ENCODE assay signal across 1 cellular context in the genomic region with DNA sequence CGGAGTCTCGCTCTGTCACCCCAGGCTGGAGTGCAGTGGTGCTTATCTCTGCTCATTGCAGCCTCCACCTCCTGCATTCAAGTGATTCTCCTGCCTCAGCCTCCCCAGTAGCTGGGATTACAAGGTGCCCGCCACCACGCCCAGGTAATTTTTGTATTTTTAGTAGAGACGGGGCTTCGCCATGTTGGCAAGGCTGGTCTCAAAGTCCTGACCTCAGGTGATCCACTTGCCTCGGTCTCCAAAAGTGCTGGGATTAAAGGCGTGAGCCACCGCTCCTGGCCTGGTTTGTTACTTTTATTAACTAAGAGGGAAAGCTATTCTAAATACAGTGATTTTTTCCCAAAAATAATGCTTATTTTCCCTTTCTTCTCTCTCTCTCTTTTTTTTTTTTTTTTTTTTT.
TF ChIP-seq lines count a peak whose summit lies in the region.

No MANE protein-coding gene starts in this region.

TF ChIP-seq in GM23338, 12 proteins besides CTCF, POLR2A, EP300 and RAD21 (continued from another document):
- TF ChIP-seq, protein P1, sequence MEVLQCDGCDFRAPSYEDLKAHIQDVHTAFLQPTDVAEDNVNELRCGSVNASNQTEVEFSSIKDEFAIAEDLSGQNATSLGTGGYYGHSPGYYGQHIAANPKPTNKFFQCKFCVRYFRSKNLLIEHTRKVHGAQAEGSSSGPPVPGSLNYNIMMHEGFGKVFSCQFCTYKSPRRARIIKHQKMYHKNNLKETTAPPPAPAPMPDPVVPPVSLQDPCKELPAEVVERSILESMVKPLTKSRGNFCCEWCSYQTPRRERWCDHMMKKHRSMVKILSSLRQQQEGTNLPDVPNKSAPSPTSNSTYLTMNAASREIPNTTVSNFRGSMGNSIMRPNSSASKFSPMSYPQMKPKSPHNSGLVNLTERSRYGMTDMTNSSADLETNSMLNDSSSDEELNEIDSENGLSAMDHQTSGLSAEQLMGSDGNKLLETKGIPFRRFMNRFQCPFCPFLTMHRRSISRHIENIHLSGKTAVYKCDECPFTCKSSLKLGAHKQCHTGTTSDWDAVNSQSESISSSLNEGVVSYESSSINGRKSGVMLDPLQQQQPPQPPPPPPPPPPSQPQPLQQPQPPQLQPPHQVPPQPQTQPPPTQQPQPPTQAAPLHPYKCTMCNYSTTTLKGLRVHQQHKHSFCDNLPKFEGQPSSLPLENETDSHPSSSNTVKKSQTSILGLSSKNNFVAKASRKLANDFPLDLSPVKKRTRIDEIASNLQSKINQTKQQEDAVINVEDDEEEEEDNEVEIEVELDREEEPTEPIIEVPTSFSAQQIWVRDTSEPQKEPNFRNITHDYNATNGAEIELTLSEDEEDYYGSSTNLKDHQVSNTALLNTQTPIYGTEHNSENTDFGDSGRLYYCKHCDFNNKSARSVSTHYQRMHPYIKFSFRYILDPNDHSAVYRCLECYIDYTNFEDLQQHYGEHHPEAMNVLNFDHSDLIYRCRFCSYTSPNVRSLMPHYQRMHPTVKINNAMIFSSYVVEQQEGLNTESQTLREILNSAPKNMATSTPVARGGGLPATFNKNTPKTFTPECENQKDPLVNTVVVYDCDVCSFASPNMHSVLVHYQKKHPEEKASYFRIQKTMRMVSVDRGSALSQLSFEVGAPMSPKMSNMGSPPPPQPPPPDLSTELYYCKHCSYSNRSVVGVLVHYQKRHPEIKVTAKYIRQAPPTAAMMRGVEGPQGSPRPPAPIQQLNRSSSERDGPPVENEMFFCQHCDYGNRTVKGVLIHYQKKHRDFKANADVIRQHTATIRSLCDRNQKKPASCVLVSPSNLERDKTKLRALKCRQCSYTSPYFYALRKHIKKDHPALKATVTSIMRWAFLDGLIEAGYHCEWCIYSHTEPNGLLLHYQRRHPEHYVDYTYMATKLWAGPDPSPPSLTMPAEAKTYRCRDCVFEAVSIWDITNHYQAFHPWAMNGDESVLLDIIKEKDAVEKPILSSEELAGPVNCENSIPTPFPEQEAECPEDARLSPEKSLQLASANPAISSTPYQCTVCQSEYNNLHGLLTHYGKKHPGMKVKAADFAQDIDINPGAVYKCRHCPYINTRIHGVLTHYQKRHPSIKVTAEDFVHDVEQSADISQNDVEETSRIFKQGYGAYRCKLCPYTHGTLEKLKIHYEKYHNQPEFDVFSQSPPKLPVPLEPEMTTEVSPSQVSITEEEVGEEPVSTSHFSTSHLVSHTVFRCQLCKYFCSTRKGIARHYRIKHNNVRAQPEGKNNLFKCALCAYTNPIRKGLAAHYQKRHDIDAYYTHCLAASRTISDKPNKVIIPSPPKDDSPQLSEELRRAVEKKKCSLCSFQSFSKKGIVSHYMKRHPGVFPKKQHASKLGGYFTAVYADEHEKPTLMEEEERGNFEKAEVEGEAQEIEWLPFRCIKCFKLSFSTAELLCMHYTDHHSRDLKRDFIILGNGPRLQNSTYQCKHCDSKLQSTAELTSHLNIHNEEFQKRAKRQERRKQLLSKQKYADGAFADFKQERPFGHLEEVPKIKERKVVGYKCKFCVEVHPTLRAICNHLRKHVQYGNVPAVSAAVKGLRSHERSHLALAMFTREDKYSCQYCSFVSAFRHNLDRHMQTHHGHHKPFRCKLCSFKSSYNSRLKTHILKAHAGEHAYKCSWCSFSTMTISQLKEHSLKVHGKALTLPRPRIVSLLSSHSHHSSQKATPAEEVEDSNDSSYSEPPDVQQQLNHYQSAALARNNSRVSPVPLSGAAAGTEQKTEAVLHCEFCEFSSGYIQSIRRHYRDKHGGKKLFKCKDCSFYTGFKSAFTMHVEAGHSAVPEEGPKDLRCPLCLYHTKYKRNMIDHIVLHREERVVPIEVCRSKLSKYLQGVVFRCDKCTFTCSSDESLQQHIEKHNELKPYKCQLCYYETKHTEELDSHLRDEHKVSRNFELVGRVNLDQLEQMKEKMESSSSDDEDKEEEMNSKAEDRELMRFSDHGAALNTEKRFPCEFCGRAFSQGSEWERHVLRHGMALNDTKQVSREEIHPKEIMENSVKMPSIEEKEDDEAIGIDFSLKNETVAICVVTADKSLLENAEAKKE (CRISPR knock-in tag; IDR thresholded peaks at IDR 0.05), result no peak
- TF ChIP-seq EZH2 (IDR thresholded peaks at IDR 0.05; ENCODE audit: low read depth, unreplicated experiment) (no peak), ETS1 (IDR thresholded peaks at IDR 0.05) (no peak), CREB1 (CRISPR knock-in tag; IDR thresholded peaks at IDR 0.05; ENCODE audit: low read depth) (no peak), EZH2phosphoT487 (IDR thresholded peaks at IDR 0.05; ENCODE audit: unreplicated experiment) (no peak)
